ENCODE assay signal across 5 cellular contexts in genomic region chr3:114469070-114469469, GRCh38.
"Had no signal": no experiment of that assay in that cellular context is flagged by ENCODE, and none has a peak within 500 bp of the region (broad histone marks: within the 10 kb centered on the region; RNA-seq: fewer than 3 reads in every experiment).

No MANE protein-coding gene starts in this region.

- H3K9me3 Mint-ChIP-seq: GM23338, H9, IgD-negative memory B cell had no signal

- ATAC-seq: GM23338 had no signal

- H3K36me3 Mint-ChIP-seq: IgD-negative memory B cell had no signal

- H3K27me3 Mint-ChIP-seq: IgD-negative memory B cell had no signal

- H3K4me3 ChIP-seq: GM23338 had no signal

- H3K27ac Mint-ChIP-seq: GM23338, H9 had no signal

- DNase-seq: H9, HCEC 1CT, KBM-7 had no signal

- H3K4me3 Mint-ChIP-seq: GM23338, H9, IgD-negative memory B cell had no signal
